8 cellular contexts compared by ENCODE assay signal in genomic region chr19:11137542-11138384, GRCh38. TPM values are rescaled to one million over a fixed set of nuclear protein-coding genes. Genes with fewer than 3 reads are reported as not detected.
DNase-seq lines count a peak whose midpoint lies in the region; ATAC-seq and TF ChIP-seq lines count a peak whose summit lies in the region.

No MANE protein-coding gene starts in this region.

- H3K9me3 Mint-ChIP-seq in naive thymus-derived CD4-positive, alpha-beta T cell = no peaks in the 10 kb centered on the region

- CTCF ChIA-PET in naive thymus-derived CD4-positive, alpha-beta T cell (lab: Charles Lee) = interaction anchor here (0.6 to 1.7 kb wide), 8 partner anchors 9 to 1087 kb away, joined by 3 to 8 read pairs (median 4); no protein-coding TSS in a partner anchor

- peak overlapping the region; percentile 76 to 90 (median 86) for H3K4me3 Mint-ChIP-seq in naive thymus-derived CD4-positive, alpha-beta T cell

- H3K27me3 Mint-ChIP-seq in naive thymus-derived CD4-positive, alpha-beta T cell = no peaks in the 10 kb centered on the region

- peak; percentile 81 for ATAC-seq in naive thymus-derived CD4-positive, alpha-beta T cell
- no peak for ATAC-seq in HG02884 (IDR thresholded peaks at IDR 0.05; ENCODE audit: unreplicated experiment)

- H3K27ac ChIP-seq in naive thymus-derived CD4-positive, alpha-beta T cell (ENCODE audit: low read depth, low read length) = no peak overlapping the region

- H3K4me1 Mint-ChIP-seq in naive thymus-derived CD4-positive, alpha-beta T cell = peaks cover 7 to 23% (median 11%) of the 10 kb centered on the region in 7 donors

- DNase-seq in D341Med (ENCODE audit: low spot score) (peak; percentile 90), LHCN-M2 (ENCODE audit: low read depth) (peak; percentile 91), RPMI8226 (peak; percentile 81), fibroblast of the aortic adventitia (ENCODE audit: low read depth) (peak; percentile 95), stromal cell of bone marrow (ENCODE audit: low read depth) (peak; percentile 89)
- DNase-seq in activated effector memory CD4-positive, alpha-beta T cell treated with anti-CD3 and anti-CD28 coated beads, Interleukin-2, amount 50 U/mL, for 16 hours = peak; percentile 82
- DNase-seq in naive thymus-derived CD4-positive, alpha-beta T cell = peak; percentile 27 to 64 (median 56)

- intact Hi-C loops in naive thymus-derived CD4-positive, alpha-beta T cell (cut with micrococcal nuclease) = loop anchor here (1.0 kb wide), 3 partner anchors 66 to 450 kb away; no protein-coding TSS in a partner anchor

- POLR2A ChIA-PET in naive thymus-derived CD4-positive, alpha-beta T cell (lab: Charles Lee) = interaction anchor here (0.6 to 0.7 kb wide), 2 partner anchors 460 to 754 kb away, joined by 3 to 4 read pairs; no protein-coding TSS in a partner anchor

- peaks cover 4 to 12% of the 10 kb centered on the region in 2 donors for H3K4me1 ChIP-seq in naive thymus-derived CD4-positive, alpha-beta T cell (ENCODE audit: control insufficient read depth in 2 of 2, insufficient read depth in 2 of 2, low read length in 2 of 2)

- peak overlapping the region in 8 of 9 donors; percentile 37 to 81 (median 66) for H3K27ac Mint-ChIP-seq in naive thymus-derived CD4-positive, alpha-beta T cell

- peak overlapping the region; percentile 22 for H3K4me3 ChIP-seq in fibroblast of the aortic adventitia (ENCODE audit: low read depth, low read length)
- H3K4me3 ChIP-seq in naive thymus-derived CD4-positive, alpha-beta T cell (ENCODE audit: low read length) = peak overlapping the region; percentile 52

- no peaks in the 10 kb centered on the region for H3K36me3 ChIP-seq in naive thymus-derived CD4-positive, alpha-beta T cell (ENCODE audit: control insufficient read depth in 2 of 3, insufficient read depth in 3 of 3, low read length in 3 of 3)

- H3K9me3 ChIP-seq in naive thymus-derived CD4-positive, alpha-beta T cell (ENCODE audit: control insufficient read depth in 2 of 3, low read length in 3 of 3) = no peaks in the 10 kb centered on the region

- TF ChIP-seq CTCF in fibroblast of the aortic adventitia (IDR thresholded peaks at IDR 0.05; ENCODE audit: insufficient read depth, low read length) = peak; percentile 88

- H3K27me3 ChIP-seq in naive thymus-derived CD4-positive, alpha-beta T cell (ENCODE audit: control insufficient read depth in 2 of 2, insufficient read depth in 2 of 2, low read length in 2 of 2) = no peaks in the 10 kb centered on the region

- peaks cover 0 to 5% (median 0%) of the 10 kb centered on the region in 5 donors for H3K36me3 Mint-ChIP-seq in naive thymus-derived CD4-positive, alpha-beta T cell

RNA-seq across cellular contexts. Expression of gene SPC24, which starts 17.8 kb away (rescaled TPM):
- total RNA-seq in LHCN-M2 (2014; rRNA removed) (105 and 142 TPM in 2 replicates), fibroblast of the aortic adventitia (ENCODE audit: low replicate concordance) (8.9 and 49.0 TPM in 2 replicates)
- polyA plus RNA-seq in LHCN-M2 (2012) = 35.1 TPM
- total RNA-seq in naive thymus-derived CD4-positive, alpha-beta T cell = 10 to 100 TPM in 1 of 5 experiments, 1 to 10 TPM in 2, under 1 TPM in 2; 0.56 to 45.4 (median 1.9) TPM
- polyA plus RNA-seq in naive thymus-derived CD4-positive, alpha-beta T cell = under 1 TPM in 1 of 2 donors, not detected in 1; 0.33 TPM

RNA-seq across cellular contexts. Expression of gene LDLR, which starts 48.5 kb away (rescaled TPM):
- total RNA-seq in LHCN-M2 (2014; rRNA removed) = 48.3 and 64.4 TPM in 2 replicates
- 32.2 TPM for polyA plus RNA-seq in LHCN-M2 (2012)
- 116 and 217 TPM in 2 replicates for total RNA-seq in fibroblast of the aortic adventitia (ENCODE audit: low replicate concordance)
- total RNA-seq in naive thymus-derived CD4-positive, alpha-beta T cell = 10 to 100 TPM; 29.1 to 90.3 (median 39.0) TPM
- polyA plus RNA-seq in naive thymus-derived CD4-positive, alpha-beta T cell = 1 to 10 TPM; 5.5 to 7.0 TPM

RNA-seq across cellular contexts. Expression of gene KANK2, which starts 59.6 kb away (rescaled TPM):
- total RNA-seq in LHCN-M2 (2014; rRNA removed) (336 and 345 TPM in 2 replicates), fibroblast of the aortic adventitia (ENCODE audit: low replicate concordance) (398 and 590 TPM in 2 replicates)
- 234 TPM for polyA plus RNA-seq in LHCN-M2 (2012)
- 1 to 10 TPM in 1 of 5 experiments, under 1 TPM in 4; 0.32 to 2.9 (median 0.53) TPM for total RNA-seq in naive thymus-derived CD4-positive, alpha-beta T cell
- not detected for polyA plus RNA-seq in naive thymus-derived CD4-positive, alpha-beta T cell

Comparison
In these comparisons a context has a peak if more than half of its experiments do, and no peak if none do; other contexts are left out.
1. RNA of gene KANK2, which starts 59.6 kb away (total RNA-seq): 398 to 590 TPM in fibroblast of the aortic adventitia and 336 to 345 TPM in LHCN-M2; 0.32 to 2.9 TPM in naive thymus-derived CD4-positive, alpha-beta T cell; every median in the first group is over 10 times any median in the second.
2. Peak in every context shown above with its lines, with median percentiles within 50 percentile points of each other: DNase-seq.